8 cellular contexts compared by ENCODE assay signal in genomic region chr9:19456996-19457693, GRCh38. TPM values are rescaled to one million over a fixed set of nuclear protein-coding genes. Genes with fewer than 3 reads are reported as not detected.
DNase-seq lines count a peak whose midpoint lies in the region; ATAC-seq and TF ChIP-seq lines count a peak whose summit lies in the region.

No MANE protein-coding gene starts in this region.

- ATAC-seq in GM19025 (IDR thresholded peaks at IDR 0.05; ENCODE audit: low read depth, unreplicated experiment) = peak; percentile 78
- peak; percentile 79 for ATAC-seq in HG03280 (IDR thresholded peaks at IDR 0.05; ENCODE audit: unreplicated experiment)
- ATAC-seq in activated CD4-positive, alpha-beta T cell treated with anti-CD3 and anti-CD28 coated beads for 36 hours = peak; percentile 92

- CTCF ChIA-PET in activated CD4-positive, alpha-beta T cell treated with anti-CD3 and anti-CD28 coated beads for 36 hours (lab: Charles Lee) = interaction anchor here (0.6 to 6.4 kb wide), 33 partner anchors 8 to 1202 kb away, joined by 3 to 72 read pairs (median 4); partner anchors contain the start of gene ACER2

- no peak overlapping the region for H3K27ac Mint-ChIP-seq in activated CD4-positive, alpha-beta T cell treated with anti-CD3 and anti-CD28 coated beads for 36 hours

- DNase-seq in C1 segment of cervical spinal cord (lab: John Stamatoyannopoulos, UW) = peak in 11 of 14 donors; percentile 8 to 71 (median 41)
- DNase-seq in NCI-H226 = peak; percentile 49
- DNase-seq in activated CD4-positive, alpha-beta T cell treated with anti-CD3 and anti-CD28 coated beads for 36 hours = peak; percentile 76
- peak; percentile 90 for DNase-seq in dermis blood vessel endothelial cell
- peak; percentile 71 to 90 for DNase-seq in lower leg skin (ENCODE audit: low spot score in 2 of 2)
- peak in 2 of 3 experiments; percentile 16 to 26 for DNase-seq in stimulated activated CD4-positive, alpha-beta T cell treated with anti-CD3 and anti-CD28 coated beads, TNF-alpha, amount 100 ng/mL, for 4 hours (ENCODE audit: low read depth in 3 of 3)

- no peaks in the 10 kb centered on the region for H3K9me3 Mint-ChIP-seq in activated CD4-positive, alpha-beta T cell treated with anti-CD3 and anti-CD28 coated beads for 36 hours (ENCODE audit: low read depth)

- no peaks in the 10 kb centered on the region for H3K36me3 Mint-ChIP-seq in activated CD4-positive, alpha-beta T cell treated with anti-CD3 and anti-CD28 coated beads for 36 hours (ENCODE audit: low read depth)

- intact Hi-C loops in activated CD4-positive, alpha-beta T cell treated with anti-CD3 and anti-CD28 coated beads for 36 hours (cut with DNase I, micrococcal nuclease) = loop anchor here (1.0 to 10.0 kb wide), 14 partner anchors 75 to 1642 kb away; partner anchors contain the start of genes DENND4C (in 2 of the 2), HAUS6 (in 2 of the 2), RPS6 (in 2 of the 2) and RRAGA (in 1 of the 2)
- intact Hi-C loops in lower leg skin (cut with DNase I; ENCODE audit: low total_unique reads) = loop anchor here (10.0 kb wide), 1 partner anchor 282 kb away; no protein-coding TSS in a partner anchor

- TF ChIP-seq POLR2A in lower leg skin (IDR thresholded peaks at IDR 0.05) = no peak

- H3K4me3 Mint-ChIP-seq in activated CD4-positive, alpha-beta T cell treated with anti-CD3 and anti-CD28 coated beads for 36 hours = no peak overlapping the region

- POLR2A ChIA-PET in activated CD4-positive, alpha-beta T cell treated with anti-CD3 and anti-CD28 coated beads for 36 hours (lab: Charles Lee) = interaction anchor here (1.2 kb wide), 1 partner anchor 82 kb away, joined by 4 read pairs; no protein-coding TSS in a partner anchor

- H3K4me1 Mint-ChIP-seq in activated CD4-positive, alpha-beta T cell treated with anti-CD3 and anti-CD28 coated beads for 36 hours = peaks cover 9% of the 10 kb centered on the region

- TF ChIP-seq CTCF in lower leg skin (IDR thresholded peaks at IDR 0.05) = peak in 1 of 3 donors; percentile 85

- 37 to 40% methylated on average over 12 of the region's 12 CpGs for WGBS in lower leg skin, 2 donors

- no peak overlapping the region for H3K4me3 ChIP-seq in lower leg skin (ENCODE audit: low read depth, poor library complexity, severe bottlenecking)

- no peaks in the 10 kb centered on the region for H3K27me3 Mint-ChIP-seq in activated CD4-positive, alpha-beta T cell treated with anti-CD3 and anti-CD28 coated beads for 36 hours

RNA-seq across cellular contexts. Expression of gene ACER2, which starts 48.3 kb away (rescaled TPM):
- total RNA-seq in activated CD4-positive, alpha-beta T cell treated with anti-CD3 and anti-CD28 coated beads for 36 hours = 1 to 10 TPM; 1.5 to 1.6 TPM
- total RNA-seq in dermis blood vessel endothelial cell (10.7 and 15.7 TPM in 2 replicates), lower leg skin (10 to 100 TPM in 3 of 4 donors, 1 to 10 TPM in 1; 10.0 to 21.4 (median 18.4) TPM)

Comparison
In these comparisons a context has a peak if more than half of its experiments do, and no peak if none do; other contexts are left out.
1. DNase-seq: peak in every context shown above with its lines; median percentile 90 in dermis blood vessel endothelial cell; 80 in lower leg skin; 76 in activated CD4-positive, alpha-beta T cell treated with anti-CD3 and anti-CD28 coated beads for 36 hours; 49 in NCI-H226; 41 in C1 segment of cervical spinal cord; 21 in stimulated activated CD4-positive, alpha-beta T cell treated with anti-CD3 and anti-CD28 coated beads, TNF-alpha, amount 100 ng/mL, for 4 hours.